8 cellular contexts compared by ENCODE assay signal in genomic region chr9:128503415-128503825, GRCh38. TPM values are rescaled to one million over a fixed set of nuclear protein-coding genes. Genes with fewer than 3 reads are reported as not detected.
DNase-seq lines count a peak whose midpoint lies in the region; ATAC-seq and TF ChIP-seq lines count a peak whose summit lies in the region.
"Not testable (repeated sequence)": the region's sequence is repeated elsewhere in the genome, so short reads cannot be mapped to it uniquely, and the experiment has no call there.

No MANE protein-coding gene starts in this region.

- H3K4me3 ChIP-seq in rectal smooth muscle tissue (ENCODE audit: low read length) (peak overlapping the region; percentile 93), upper lobe of right lung (peak overlapping the region; percentile 64)

- H3K27ac Mint-ChIP-seq in CD4-positive, alpha-beta T cell, result peak overlapping the region; percentile 97
- H3K27ac Mint-ChIP-seq in HFFc6, result peak overlapping the region; percentile 62
- not testable (repeated sequence) for H3K27ac Mint-ChIP-seq in T-helper 17 cell; activated naive CD4-positive, alpha-beta T cell treated with anti-CD3 and anti-CD28 coated beads, Interleukin-2, amount 50 U/mL, for 24 hours; effector memory CD8-positive, alpha-beta T cell; memory B cell

- not testable (repeated sequence) for H3K9me3 ChIP-seq in CD4-positive, alpha-beta T cell (ENCODE audit: control insufficient read depth, low read length); T-helper 17 cell (ENCODE audit: control insufficient read depth, low read length, poor library complexity, severe bottlenecking); upper lobe of right lung

- H3K4me1 Mint-ChIP-seq in CD4-positive, alpha-beta T cell (ENCODE audit: low read depth), result peaks cover 31% of the 10 kb centered on the region
- H3K4me1 Mint-ChIP-seq in HFFc6 (ENCODE audit: low read depth) (peaks cover 27% of the 10 kb centered on the region), T-helper 17 cell (peaks cover 13% of the 10 kb centered on the region)
- peaks cover 22% of the 10 kb centered on the region for H3K4me1 Mint-ChIP-seq in activated naive CD4-positive, alpha-beta T cell treated with anti-CD3 and anti-CD28 coated beads, Interleukin-2, amount 50 U/mL, for 24 hours
- not testable (repeated sequence) for H3K4me1 Mint-ChIP-seq in effector memory CD8-positive, alpha-beta T cell (ENCODE audit: low read depth in 2 of 2); memory B cell

- H3K27me3 ChIP-seq in CD4-positive, alpha-beta T cell (ENCODE audit: control insufficient read depth, insufficient read depth, low read length); rectal smooth muscle tissue (ENCODE audit: control insufficient read depth, insufficient read depth, low read length); upper lobe of right lung: not testable (repeated sequence)

- DNase-seq in CD4-positive, alpha-beta T cell; T-helper 17 cell; effector memory CD8-positive, alpha-beta T cell; memory B cell (ENCODE audit: low spot score in 2 of 2): not testable (repeated sequence)
- peak; percentile 73 for DNase-seq in HFFc6
- peak; percentile 32 for DNase-seq in upper lobe of right lung

- intact Hi-C loops in CD4-positive, alpha-beta T cell (cut with DNase I, micrococcal nuclease), result loop anchor here in 1 of 2 experiments (5.0 kb wide), 1 partner anchor 444 kb away; the partner anchor contains the start of genes DOLK and NUP188
- intact Hi-C loops in upper lobe of right lung (cut with DNase I), result not testable (repeated sequence)

- H3K36me3 Mint-ChIP-seq in CD4-positive, alpha-beta T cell (ENCODE audit: low read depth), result peaks cover 37% of the 10 kb centered on the region
- H3K36me3 Mint-ChIP-seq in HFFc6 (ENCODE audit: low read depth), result peaks cover 14% of the 10 kb centered on the region; the same call in 1 of the 2 replicates
- H3K36me3 Mint-ChIP-seq in T-helper 17 cell (ENCODE audit: low read depth); activated naive CD4-positive, alpha-beta T cell treated with anti-CD3 and anti-CD28 coated beads, Interleukin-2, amount 50 U/mL, for 24 hours; memory B cell: not testable (repeated sequence)
- peaks cover 32% of the 10 kb centered on the region for H3K36me3 Mint-ChIP-seq in effector memory CD8-positive, alpha-beta T cell (ENCODE audit: insufficient read depth)

- H3K27me3 Mint-ChIP-seq in CD4-positive, alpha-beta T cell; HFFc6 (ENCODE audit: insufficient read depth); T-helper 17 cell; activated naive CD4-positive, alpha-beta T cell treated with anti-CD3 and anti-CD28 coated beads, Interleukin-2, amount 50 U/mL, for 24 hours; effector memory CD8-positive, alpha-beta T cell; memory B cell: not testable (repeated sequence)

- POLR2A ChIA-PET in CD4-positive, alpha-beta T cell (lab: Charles Lee), result interaction anchor here (2.2 kb wide), 1 partner anchor 49 kb away, joined by 45 read pairs; the partner anchor contains the start of gene SPTAN1

- H3K36me3 ChIP-seq in rectal smooth muscle tissue (ENCODE audit: control insufficient read depth, insufficient read depth, low read length) (peaks cover 11% of the 10 kb centered on the region), upper lobe of right lung (peaks cover 12% of the 10 kb centered on the region)

- not testable (repeated sequence) for H3K9ac ChIP-seq in rectal smooth muscle tissue (ENCODE audit: low read length)

- H3K27ac ChIP-seq in CD4-positive, alpha-beta T cell (ENCODE audit: low read depth, low read length); rectal smooth muscle tissue (ENCODE audit: low read depth, low read length): not testable (repeated sequence)
- H3K27ac ChIP-seq in upper lobe of right lung, result peak overlapping the region; percentile 81

- H3K4me3 Mint-ChIP-seq in CD4-positive, alpha-beta T cell, result peak overlapping the region; percentile 80
- H3K4me3 Mint-ChIP-seq in HFFc6, result peak overlapping the region; percentile 99
- H3K4me3 Mint-ChIP-seq in T-helper 17 cell, result peak overlapping the region; percentile 49
- peak overlapping the region; percentile 97 for H3K4me3 Mint-ChIP-seq in activated naive CD4-positive, alpha-beta T cell treated with anti-CD3 and anti-CD28 coated beads, Interleukin-2, amount 50 U/mL, for 24 hours
- peak overlapping the region; percentile 98 to 99 for H3K4me3 Mint-ChIP-seq in effector memory CD8-positive, alpha-beta T cell
- H3K4me3 Mint-ChIP-seq in memory B cell, result peak overlapping the region; percentile 67

- not testable (repeated sequence) for H3K4me1 ChIP-seq in rectal smooth muscle tissue (ENCODE audit: control insufficient read depth, insufficient read depth, low read length)
- H3K4me1 ChIP-seq in upper lobe of right lung, result peaks cover 19% of the 10 kb centered on the region

- not testable (repeated sequence) for H3K9me3 Mint-ChIP-seq in CD4-positive, alpha-beta T cell; HFFc6; activated naive CD4-positive, alpha-beta T cell treated with anti-CD3 and anti-CD28 coated beads, Interleukin-2, amount 50 U/mL, for 24 hours; effector memory CD8-positive, alpha-beta T cell; memory B cell

- CTCF ChIA-PET in CD4-positive, alpha-beta T cell (lab: Charles Lee), result not testable (repeated sequence)

- not testable (repeated sequence) for TF ChIP-seq CTCF in CD4-positive, alpha-beta T cell (IDR thresholded peaks at IDR 0.05); HFFc6 (IDR thresholded peaks at IDR 0.05); upper lobe of right lung (IDR thresholded peaks at IDR 0.05)

- not testable (repeated sequence) for ATAC-seq in CD4-positive, alpha-beta T cell (ENCODE audit: poor library complexity); T-helper 17 cell; effector memory CD8-positive, alpha-beta T cell (replicated peaks); memory B cell (ENCODE audit: low read depth); upper lobe of right lung

RNA-seq across cellular contexts. Expression of gene GLE1, which starts 1.1 kb away (rescaled TPM):
- total RNA-seq in CD4-positive, alpha-beta T cell, result 1 to 10 TPM; 8.0 to 8.4 TPM
- 10 to 100 TPM; 22.2 to 26.7 (median 24.7) TPM for total RNA-seq in HFFc6 (2021; fragmentation: NEBNext Ultra II Directional; extraction: Animal tissue kit (Norgen Biotek cat#: 25700))
- total RNA-seq in T-helper 17 cell (10 to 100 TPM; 14.4 to 16.2 TPM), upper lobe of right lung (21.8 TPM)

RNA-seq across cellular contexts. Expression of gene ODF2, which starts 47.6 kb away (rescaled TPM):
- total RNA-seq in CD4-positive, alpha-beta T cell, result 10 to 100 TPM; 18.3 to 21.3 TPM
- total RNA-seq in HFFc6 (2021; fragmentation: NEBNext Ultra II Directional; extraction: Animal tissue kit (Norgen Biotek cat#: 25700)), result 10 to 100 TPM; 29.5 to 40.8 (median 36.9) TPM
- total RNA-seq in T-helper 17 cell (10 to 100 TPM; 26.2 to 29.1 TPM), upper lobe of right lung (17.3 TPM)

RNA-seq across cellular contexts. Expression of gene SPTAN1, which starts 49.0 kb away (rescaled TPM):
- 100 to 1,000 TPM; 386 to 392 TPM for total RNA-seq in CD4-positive, alpha-beta T cell
- total RNA-seq in HFFc6 (2021; fragmentation: NEBNext Ultra II Directional; extraction: Animal tissue kit (Norgen Biotek cat#: 25700)), result 100 to 1,000 TPM; 316 to 368 (median 327) TPM
- 100 to 1,000 TPM; 734 to 740 TPM for total RNA-seq in T-helper 17 cell
- total RNA-seq in upper lobe of right lung, result 358 TPM

Comparison
In these comparisons a context has a peak if more than half of its experiments do, and no peak if none do; other contexts are left out.
1. H3K4me3 Mint-ChIP-seq: peak in every context shown above with its lines; median percentile 99 in HFFc6; 98 in effector memory CD8-positive, alpha-beta T cell; 97 in activated naive CD4-positive, alpha-beta T cell treated with anti-CD3 and anti-CD28 coated beads, Interleukin-2, amount 50 U/mL, for 24 hours; 80 in CD4-positive, alpha-beta T cell; 67 in memory B cell; 49 in T-helper 17 cell.